8 cellular contexts compared by ENCODE assay signal in the genomic region with DNA sequence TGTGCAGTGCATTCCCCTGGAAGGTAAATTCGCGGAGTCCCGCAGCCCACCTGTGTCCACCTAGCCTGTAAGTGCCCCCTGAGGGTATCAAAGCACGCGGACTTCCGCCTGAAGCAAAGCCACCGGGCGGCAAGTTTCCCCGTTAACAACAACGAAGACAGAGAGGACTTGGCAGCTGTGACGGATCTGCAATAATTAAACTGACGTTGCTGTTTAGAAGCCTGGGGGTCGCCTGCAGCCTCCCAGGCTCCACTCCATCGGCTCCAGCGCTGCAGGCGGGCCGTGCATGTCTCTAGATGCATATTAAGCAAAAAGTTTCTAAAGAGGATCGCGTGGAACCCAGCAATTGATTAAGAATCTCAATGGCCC. TPM values are rescaled to one million over a fixed set of nuclear protein-coding genes. Genes with fewer than 3 reads are reported as not detected.
DNase-seq lines count a peak whose midpoint lies in the region; ATAC-seq lines count a peak whose summit lies in the region.

No MANE protein-coding gene starts in this region.

- peak overlapping the region; percentile 66 for H3K4me3 ChIP-seq in BLaER1
- peak overlapping the region; percentile 77 for H3K4me3 ChIP-seq in neuron (ENCODE audit: low read length)

- peak overlapping the region; percentile 67 for H3K9ac ChIP-seq in BLaER1

- H4K20me1 ChIP-seq in BLaER1, result no peaks in the 10 kb centered on the region

- H3K4me1 ChIP-seq in BLaER1, result peaks cover 27% of the 10 kb centered on the region
- H3K4me1 ChIP-seq in neuron (ENCODE audit: insufficient read depth, low read length), result peaks cover 12% of the 10 kb centered on the region

- H3K9me3 ChIP-seq in BLaER1 (no peaks in the 10 kb centered on the region), T-helper 17 cell (ENCODE audit: control insufficient read depth, low read length, poor library complexity, severe bottlenecking) (no peaks in the 10 kb centered on the region), neuron (ENCODE audit: low read length) (no peaks in the 10 kb centered on the region)

- H3K36me3 ChIP-seq in BLaER1, result no peaks in the 10 kb centered on the region
- H3K36me3 ChIP-seq in neuron (ENCODE audit: insufficient read depth, low read length), result no peaks in the 10 kb centered on the region

- H3K4me3 Mint-ChIP-seq in T-helper 17 cell, result peak overlapping the region; percentile 98

- H2AFZ ChIP-seq in neuron (ENCODE audit: low read depth, low read length), result peak overlapping the region; percentile 90

- ATAC-seq in GM18867 (IDR thresholded peaks at IDR 0.05; ENCODE audit: unreplicated experiment) (peak; percentile 22), HG03097 (IDR thresholded peaks at IDR 0.05; ENCODE audit: low FRiP score, unreplicated experiment) (peak; percentile 25), T-helper 17 cell (no peak), esophagus mucosa (peak; percentile 6)

- H3K4me1 Mint-ChIP-seq in T-helper 17 cell, result peaks cover 23% of the 10 kb centered on the region

- DNase-seq in T-helper 17 cell (peak in 2 of 3 donors; percentile 4 to 11), cerebellar cortex (ENCODE audit: low spot score) (no peak), GM19240 (ENCODE audit: insufficient read length, low spot score) (no peak)

- H3K27ac Mint-ChIP-seq in T-helper 17 cell, result peak overlapping the region; percentile 93

- H3K27ac ChIP-seq in BLaER1, result peak overlapping the region; percentile 64

- H3K36me3 Mint-ChIP-seq in T-helper 17 cell (ENCODE audit: low read depth), result no peaks in the 10 kb centered on the region

- H3K27me3 ChIP-seq in BLaER1 (no peaks in the 10 kb centered on the region), neuron (ENCODE audit: insufficient read depth, low read length) (no peaks in the 10 kb centered on the region)

- H3K27me3 Mint-ChIP-seq in T-helper 17 cell, result no peaks in the 10 kb centered on the region

- H3K4me2 ChIP-seq in BLaER1, result peak overlapping the region; percentile 86

RNA-seq across cellular contexts. Expression of a gene that starts 34.8 kb away (rescaled TPM):
- total RNA-seq in T-helper 17 cell, result 10 to 100 TPM in 1 of 2 donors, 1 to 10 TPM in 1; 8.5 to 12.0 TPM
- 45.4 TPM for total RNA-seq in esophagus mucosa

Comparison
In these comparisons a context has a peak if more than half of its experiments do, and no peak if none do; other contexts are left out.
1. DNase-seq: peak in T-helper 17 cell (2 of 3); none in cerebellar cortex (single experiment) and GM19240 (single experiment).